Comparison of ENCODE assay signal across 1 cellular context in genomic region chr9:96478829-96479371, GRCh38.
TF ChIP-seq lines count a peak whose summit lies in the region.

No MANE protein-coding gene starts in this region.

TF ChIP-seq in HepG2, 621 proteins besides CTCF, POLR2A, EP300 and RAD21 (continued from another document):
- TF ChIP-seq ZNF407 (CRISPR knock-in tag; IDR thresholded peaks at IDR 0.05; ENCODE audit: not compliant biosample characterization): no peak
- TF ChIP-seq NFE2L1 (CRISPR knock-in tag; IDR thresholded peaks at IDR 0.05; ENCODE audit: borderline replicate concordance): no peak
- TF ChIP-seq ZFX (CRISPR knock-in tag; IDR thresholded peaks at IDR 0.05; ENCODE audit: low read depth): no peak
- no peak for TF ChIP-seq ZNF816 (CRISPR knock-in tag; IDR thresholded peaks at IDR 0.05; ENCODE audit: borderline replicate concordance)
- no peak for TF ChIP-seq ZSCAN20 (CRISPR knock-in tag; IDR thresholded peaks at IDR 0.05; ENCODE audit: borderline replicate concordance)
- no peak for TF ChIP-seq SRY (CRISPR knock-in tag; IDR thresholded peaks at IDR 0.05)
- no peak for TF ChIP-seq RNF219 (CRISPR knock-in tag; IDR thresholded peaks at IDR 0.05)
- TF ChIP-seq, protein P1, sequence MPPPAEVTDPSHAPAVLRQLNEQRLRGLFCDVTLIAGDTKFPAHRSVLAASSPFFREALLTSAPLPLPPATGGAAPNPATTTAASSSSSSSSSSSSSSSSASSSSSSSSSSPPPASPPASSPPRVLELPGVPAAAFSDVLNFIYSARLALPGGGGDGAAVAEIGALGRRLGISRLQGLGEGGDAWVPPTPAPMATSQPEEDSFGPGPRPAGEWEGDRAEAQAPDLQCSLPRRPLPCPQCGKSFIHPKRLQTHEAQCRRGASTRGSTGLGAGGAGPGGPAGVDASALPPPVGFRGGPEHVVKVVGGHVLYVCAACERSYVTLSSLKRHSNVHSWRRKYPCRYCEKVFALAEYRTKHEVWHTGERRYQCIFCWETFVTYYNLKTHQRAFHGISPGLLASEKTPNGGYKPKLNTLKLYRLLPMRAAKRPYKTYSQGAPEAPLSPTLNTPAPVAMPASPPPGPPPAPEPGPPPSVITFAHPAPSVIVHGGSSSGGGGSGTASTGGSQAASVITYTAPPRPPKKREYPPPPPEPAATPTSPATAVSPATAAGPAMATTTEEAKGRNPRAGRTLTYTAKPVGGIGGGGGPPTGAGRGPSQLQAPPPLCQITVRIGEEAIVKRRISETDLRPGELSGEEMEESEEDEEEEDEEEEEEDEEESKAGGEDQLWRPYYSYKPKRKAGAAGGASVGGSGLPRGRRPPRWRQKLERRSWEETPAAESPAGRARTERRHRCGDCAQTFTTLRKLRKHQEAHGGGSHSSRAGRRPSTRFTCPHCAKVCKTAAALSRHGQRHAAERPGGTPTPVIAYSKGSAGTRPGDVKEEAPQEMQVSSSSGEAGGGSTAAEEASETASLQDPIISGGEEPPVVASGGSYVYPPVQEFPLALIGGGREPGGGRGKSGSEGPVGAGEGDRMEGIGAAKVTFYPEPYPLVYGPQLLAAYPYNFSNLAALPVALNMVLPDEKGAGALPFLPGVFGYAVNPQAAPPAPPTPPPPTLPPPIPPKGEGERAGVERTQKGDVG (CRISPR knock-in tag; IDR thresholded peaks at IDR 0.05; ENCODE audit: borderline replicate concordance): no peak
- no peak for TF ChIP-seq PRDM4 (CRISPR knock-in tag; IDR thresholded peaks at IDR 0.05; ENCODE audit: borderline replicate concordance)
